1 cellular context compared by ENCODE assay signal in the genomic region with DNA sequence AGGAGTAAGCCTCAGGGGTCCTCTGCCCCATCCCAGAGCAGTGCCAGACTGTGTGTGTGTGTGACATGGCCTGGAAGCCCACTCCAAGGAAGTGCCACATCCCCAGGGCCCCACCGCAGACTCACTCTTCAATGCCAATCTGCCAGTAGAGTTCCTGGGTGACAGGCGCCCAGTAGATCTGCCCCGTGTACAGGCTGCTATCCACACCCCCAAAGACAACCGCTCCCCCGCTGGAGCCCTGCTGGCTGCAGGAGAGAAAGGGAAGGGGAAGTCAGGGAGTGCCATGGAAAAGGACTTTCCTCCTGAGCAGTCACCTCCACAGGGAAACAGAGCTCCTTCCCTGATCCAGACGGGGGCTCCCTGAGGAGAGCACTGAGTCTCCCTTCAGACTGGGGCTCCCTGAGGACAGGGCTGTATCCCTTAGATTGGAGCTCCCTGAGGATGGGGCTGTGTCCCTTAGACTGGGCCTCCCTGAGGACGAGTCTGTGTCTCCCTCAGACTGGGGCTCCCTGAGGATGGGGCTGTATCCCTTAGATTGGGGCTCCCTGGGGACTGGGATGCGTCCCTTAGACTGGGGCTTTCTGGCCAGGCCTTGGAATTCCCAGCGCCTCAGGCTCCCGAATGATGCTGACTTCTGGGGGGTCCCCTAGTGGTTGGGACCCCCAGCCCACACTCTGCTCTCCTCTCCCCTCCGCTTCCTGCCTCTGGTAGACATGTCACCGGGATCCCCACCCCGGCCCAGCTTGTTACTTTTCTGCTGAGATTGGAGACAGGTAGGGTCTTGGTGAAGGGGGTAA.
TF ChIP-seq lines count a peak whose summit lies in the region.

No MANE protein-coding gene starts in this region.

TF ChIP-seq in HepG2, 621 proteins besides CTCF, POLR2A, EP300 and RAD21 (continued from another document):
- TF ChIP-seq IKZF5 (CRISPR knock-in tag; IDR thresholded peaks at IDR 0.05) = 0 out of 2 replicates have a peak, but pooled peaks have one; percentile 13
- no peak for TF ChIP-seq PCBP1 (IDR thresholded peaks at IDR 0.05; ENCODE audit: borderline replicate concordance, low read depth, low read length)
- TF ChIP-seq CREM (IDR thresholded peaks at IDR 0.05) = no peak
- no peak for TF ChIP-seq CREM (CRISPR knock-in tag; IDR thresholded peaks at IDR 0.05)
- TF ChIP-seq, protein P1, sequence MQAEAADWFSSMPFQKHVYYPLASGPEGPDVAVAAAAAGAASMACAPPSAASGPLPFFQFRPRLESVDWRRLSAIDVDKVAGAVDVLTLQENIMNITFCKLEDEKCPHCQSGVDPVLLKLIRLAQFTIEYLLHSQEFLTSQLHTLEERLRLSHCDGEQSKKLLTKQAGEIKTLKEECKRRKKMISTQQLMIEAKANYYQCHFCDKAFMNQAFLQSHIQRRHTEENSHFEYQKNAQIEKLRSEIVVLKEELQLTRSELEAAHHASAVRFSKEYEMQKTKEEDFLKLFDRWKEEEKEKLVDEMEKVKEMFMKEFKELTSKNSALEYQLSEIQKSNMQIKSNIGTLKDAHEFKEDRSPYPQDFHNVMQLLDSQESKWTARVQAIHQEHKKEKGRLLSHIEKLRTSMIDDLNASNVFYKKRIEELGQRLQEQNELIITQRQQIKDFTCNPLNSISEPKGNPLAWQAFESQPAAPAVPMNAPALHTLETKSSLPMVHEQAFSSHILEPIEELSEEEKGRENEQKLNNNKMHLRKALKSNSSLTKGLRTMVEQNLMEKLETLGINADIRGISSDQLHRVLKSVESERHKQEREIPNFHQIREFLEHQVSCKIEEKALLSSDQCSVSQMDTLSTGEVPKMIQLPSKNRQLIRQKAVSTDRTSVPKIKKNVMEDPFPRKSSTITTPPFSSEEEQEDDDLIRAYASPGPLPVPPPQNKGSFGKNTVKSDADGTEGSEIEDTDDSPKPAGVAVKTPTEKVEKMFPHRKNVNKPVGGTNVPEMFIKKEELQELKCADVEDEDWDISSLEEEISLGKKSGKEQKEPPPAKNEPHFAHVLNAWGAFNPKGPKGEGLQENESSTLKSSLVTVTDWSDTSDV (CRISPR knock-in tag; IDR thresholded peaks at IDR 0.05) = 0 out of 2 replicates have a peak, but pooled peaks have one; percentile 35
- TF ChIP-seq MAZ (IDR thresholded peaks at IDR 0.05; ENCODE audit: borderline replicate concordance, low read depth, low read length) = no peak
- TF ChIP-seq MAZ (CRISPR knock-in tag; IDR thresholded peaks at IDR 0.05; ENCODE audit: low read depth) = no peak
- no peak for TF ChIP-seq ZFYVE20 (CRISPR knock-in tag; IDR thresholded peaks at IDR 0.05; ENCODE audit: borderline replicate concordance, low read depth)
- no peak for TF ChIP-seq ATRX (CRISPR knock-in tag; IDR thresholded peaks at IDR 0.05; ENCODE audit: borderline replicate concordance)
- TF ChIP-seq NR2F6 (IDR thresholded peaks at IDR 0.05) = no peak
- TF ChIP-seq NR2F6 (CRISPR knock-in tag; IDR thresholded peaks at IDR 0.05) = no peak
- peak; percentile 22; the same call in 1 of the 2 replicates for TF ChIP-seq JUN (CRISPR knock-in tag; IDR thresholded peaks at IDR 0.05)
- TF ChIP-seq ZNF232 (CRISPR knock-in tag; IDR thresholded peaks at IDR 0.05; ENCODE audit: borderline replicate concordance) = no peak
- 0 out of 2 replicates have a peak, but pooled peaks have one; percentile 18 for TF ChIP-seq ZBTB33 (CRISPR knock-in tag; IDR thresholded peaks at IDR 0.05)
- no peak for TF ChIP-seq ZNF350 (CRISPR knock-in tag; IDR thresholded peaks at IDR 0.05; ENCODE audit: borderline replicate concordance, low read depth)
- no peak for TF ChIP-seq KAT7 (CRISPR knock-in tag; IDR thresholded peaks at IDR 0.05; ENCODE audit: borderline replicate concordance)
- TF ChIP-seq ZNF234 (CRISPR knock-in tag; conservative IDR thresholded peaks at IDR 0.05) = no peak
- no peak for TF ChIP-seq SIX1 (CRISPR knock-in tag; IDR thresholded peaks at IDR 0.05; ENCODE audit: borderline replicate concordance)
- no peak for TF ChIP-seq ZNF512 (CRISPR knock-in tag; IDR thresholded peaks at IDR 0.05)
- TF ChIP-seq, protein P2, sequence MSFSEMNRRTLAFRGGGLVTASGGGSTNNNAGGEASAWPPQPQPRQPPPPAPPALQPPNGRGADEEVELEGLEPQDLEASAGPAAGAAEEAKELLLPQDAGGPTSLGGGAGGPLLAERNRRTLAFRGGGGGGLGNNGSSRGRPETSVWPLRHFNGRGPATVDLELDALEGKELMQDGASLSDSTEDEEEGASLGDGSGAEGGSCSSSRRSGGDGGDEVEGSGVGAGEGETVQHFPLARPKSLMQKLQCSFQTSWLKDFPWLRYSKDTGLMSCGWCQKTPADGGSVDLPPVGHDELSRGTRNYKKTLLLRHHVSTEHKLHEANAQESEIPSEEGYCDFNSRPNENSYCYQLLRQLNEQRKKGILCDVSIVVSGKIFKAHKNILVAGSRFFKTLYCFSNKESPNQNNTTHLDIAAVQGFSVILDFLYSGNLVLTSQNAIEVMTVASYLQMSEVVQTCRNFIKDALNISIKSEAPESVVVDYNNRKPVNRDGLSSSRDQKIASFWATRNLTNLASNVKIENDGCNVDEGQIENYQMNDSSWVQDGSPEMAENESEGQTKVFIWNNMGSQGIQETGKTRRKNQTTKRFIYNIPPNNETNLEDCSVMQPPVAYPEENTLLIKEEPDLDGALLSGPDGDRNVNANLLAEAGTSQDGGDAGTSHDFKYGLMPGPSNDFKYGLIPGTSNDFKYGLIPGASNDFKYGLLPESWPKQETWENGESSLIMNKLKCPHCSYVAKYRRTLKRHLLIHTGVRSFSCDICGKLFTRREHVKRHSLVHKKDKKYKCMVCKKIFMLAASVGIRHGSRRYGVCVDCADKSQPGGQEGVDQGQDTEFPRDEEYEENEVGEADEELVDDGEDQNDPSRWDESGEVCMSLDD (CRISPR knock-in tag; IDR thresholded peaks at IDR 0.05; ENCODE audit: borderline replicate concordance) = no peak
- no peak for TF ChIP-seq ZNF431 (CRISPR knock-in tag; IDR thresholded peaks at IDR 0.05; ENCODE audit: borderline replicate concordance, low read depth)
- TF ChIP-seq SPEN (CRISPR knock-in tag; IDR thresholded peaks at IDR 0.05; ENCODE audit: low read depth) = 0 out of 2 replicates have a peak, but pooled peaks have one; percentile 23
- TF ChIP-seq RNF2 (conservative IDR thresholded peaks at IDR 0.05; ENCODE audit: low read depth) = no peak
- no peak for TF ChIP-seq ZNF510 (CRISPR knock-in tag; IDR thresholded peaks at IDR 0.05; ENCODE audit: low read depth)
- TF ChIP-seq, protein P3, sequence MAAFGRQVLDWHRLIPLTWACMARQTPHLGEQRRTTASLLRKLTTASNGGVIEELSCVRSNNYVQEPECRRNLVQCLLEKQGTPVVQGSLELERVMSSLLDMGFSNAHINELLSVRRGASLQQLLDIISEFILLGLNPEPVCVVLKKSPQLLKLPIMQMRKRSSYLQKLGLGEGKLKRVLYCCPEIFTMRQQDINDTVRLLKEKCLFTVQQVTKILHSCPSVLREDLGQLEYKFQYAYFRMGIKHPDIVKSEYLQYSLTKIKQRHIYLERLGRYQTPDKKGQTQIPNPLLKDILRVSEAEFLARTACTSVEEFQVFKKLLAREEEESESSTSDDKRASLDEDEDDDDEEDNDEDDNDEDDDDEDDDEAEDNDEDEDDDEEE (CRISPR knock-in tag; IDR thresholded peaks at IDR 0.05) = 0 out of 2 replicates have a peak, but pooled peaks have one; percentile 17
- TF ChIP-seq U2AF1 (optimal IDR thresholded peaks at IDR 0.05; ENCODE audit: low read depth, low read length) = no peak
- TF ChIP-seq MYC (CRISPR knock-in tag; IDR thresholded peaks at IDR 0.05; ENCODE audit: borderline replicate concordance) = 0 out of 2 replicates have a peak, but pooled peaks have one; percentile 16
- 0 out of 2 replicates have a peak, but pooled peaks have one; percentile 44 for TF ChIP-seq ZNF280B (CRISPR knock-in tag; IDR thresholded peaks at IDR 0.05; ENCODE audit: borderline replicate concordance)
- TF ChIP-seq, protein P4, sequence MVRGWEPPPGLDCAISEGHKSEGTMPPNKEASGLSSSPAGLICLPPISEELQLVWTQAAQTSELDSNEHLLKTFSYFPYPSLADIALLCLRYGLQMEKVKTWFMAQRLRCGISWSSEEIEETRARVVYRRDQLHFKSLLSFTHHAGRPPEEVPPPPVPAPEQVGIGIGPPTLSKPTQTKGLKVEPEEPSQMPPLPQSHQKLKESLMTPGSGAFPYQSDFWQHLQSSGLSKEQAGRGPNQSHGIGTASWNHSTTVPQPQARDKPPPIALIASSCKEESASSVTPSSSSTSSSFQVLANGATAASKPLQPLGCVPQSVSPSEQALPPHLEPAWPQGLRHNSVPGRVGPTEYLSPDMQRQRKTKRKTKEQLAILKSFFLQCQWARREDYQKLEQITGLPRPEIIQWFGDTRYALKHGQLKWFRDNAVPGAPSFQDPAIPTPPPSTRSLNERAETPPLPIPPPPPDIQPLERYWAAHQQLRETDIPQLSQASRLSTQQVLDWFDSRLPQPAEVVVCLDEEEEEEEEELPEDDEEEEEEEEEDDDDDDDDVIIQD (CRISPR knock-in tag; IDR thresholded peaks at IDR 0.05; ENCODE audit: low read depth) = no peak
- TF ChIP-seq ZNF652 (CRISPR knock-in tag; IDR thresholded peaks at IDR 0.05; ENCODE audit: borderline replicate concordance, low read depth) = no peak
- no peak for TF ChIP-seq ZNF550 (CRISPR knock-in tag; IDR thresholded peaks at IDR 0.05; ENCODE audit: borderline replicate concordance)
- TF ChIP-seq BRF2 (CRISPR knock-in tag; IDR thresholded peaks at IDR 0.05) = no peak
- TF ChIP-seq ZKSCAN1 (IDR thresholded peaks at IDR 0.05; ENCODE audit: low read length) = no peak
- no peak for TF ChIP-seq ZKSCAN8 (CRISPR knock-in tag; IDR thresholded peaks at IDR 0.05; ENCODE audit: borderline replicate concordance)
- 0 out of 2 replicates have a peak, but pooled peaks have one; percentile 44 for TF ChIP-seq ZNF891 (CRISPR knock-in tag; IDR thresholded peaks at IDR 0.05)
- TF ChIP-seq ZNF446 (CRISPR knock-in tag; IDR thresholded peaks at IDR 0.05) = no peak
